ENCODE assay signal across 1 cellular context in genomic region chr15:64315136-64315661, GRCh38.
TF ChIP-seq lines count a peak whose summit lies in the region.

No MANE protein-coding gene starts in this region.

TF ChIP-seq in GM23338, 12 proteins besides CTCF, POLR2A, EP300 and RAD21 (continued from another document):
- TF ChIP-seq REST (IDR thresholded peaks at IDR 0.05; ENCODE audit: unreplicated experiment) (no peak), POLR2AphosphoS5 (IDR thresholded peaks at IDR 0.05; ENCODE audit: low read depth) (no peak), CREB1 (CRISPR knock-in tag; IDR thresholded peaks at IDR 0.05; ENCODE audit: low read depth) (no peak), ETS1 (IDR thresholded peaks at IDR 0.05) (no peak), EZH2 (IDR thresholded peaks at IDR 0.05; ENCODE audit: low read depth, unreplicated experiment) (no peak), NANOG (IDR thresholded peaks at IDR 0.05; ENCODE audit: borderline replicate concordance) (no peak), ZNF114 (CRISPR knock-in tag; IDR thresholded peaks at IDR 0.05) (no peak), STAT1 (IDR thresholded peaks at IDR 0.05; ENCODE audit: unreplicated experiment) (no peak), ZNF331 (CRISPR knock-in tag; IDR thresholded peaks at IDR 0.05; ENCODE audit: low read depth) (no peak)
